Comparison of ENCODE assay signal across 37 cellular contexts in the genomic region with DNA sequence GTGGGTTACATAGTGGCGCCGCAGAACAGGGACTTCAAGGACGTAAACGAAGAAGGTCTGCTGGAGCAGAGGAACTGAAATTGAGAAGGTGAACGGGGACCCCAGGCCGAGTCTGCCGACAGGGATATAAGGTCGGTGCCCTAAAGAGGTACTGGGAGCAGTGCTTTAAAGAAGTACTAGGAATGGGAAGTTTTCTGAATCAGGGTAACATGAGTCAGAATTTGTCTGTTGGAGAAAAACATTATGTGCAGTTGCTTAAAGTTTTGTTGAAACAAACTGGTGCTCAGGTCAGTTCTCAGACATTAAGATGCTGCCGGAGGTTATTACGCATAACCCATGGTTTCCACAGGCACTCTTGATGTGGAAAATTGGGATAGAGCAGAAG. TPM values are rescaled to one million over a fixed set of nuclear protein-coding genes. Genes with fewer than 3 reads are reported as not detected.
"Had no signal": no experiment of that assay in that cellular context is flagged by ENCODE, and none has a peak within 500 bp of the region (broad histone marks: within the 10 kb centered on the region; RNA-seq: fewer than 3 reads in every experiment).

No MANE protein-coding gene starts in this region.

- H3K27me3 Mint-ChIP-seq: naive B cell; natural killer cell treated with Interleukin-12 subunit alpha and Interleukin-12 subunit beta and Interleukin-15 and Interleukin-18, amount 100 ng/mL, for 72 hours; progenitor cell of endocrine pancreas; stimulated activated memory B cell treated with anti-CD40 and anti-IgM and Interleukin-4, amounts not matched to agents 10 μg/mL and 1 μg/mL and 100 μg/mL, for 72 hours; stimulated activated naive CD8-positive, alpha-beta T cell treated with anti-CD3 and anti-CD28 coated beads, Interleukin-15, amount 100 ng/mL, for 72 hours had no signal

- H3K27me3 ChIP-seq: neural progenitor cell, ovary, testis, transverse colon, uterus had no signal

- H3K36me3 Mint-ChIP-seq: naive B cell; naive thymus-derived CD8-positive, alpha-beta T cell; natural killer cell treated with Interleukin-12 subunit alpha and Interleukin-12 subunit beta and Interleukin-15 and Interleukin-18, amount 100 ng/mL, for 72 hours; neural progenitor cell; stimulated activated memory B cell treated with anti-CD40 and anti-IgM and Interleukin-4, amounts not matched to agents 10 μg/mL and 1 μg/mL and 100 μg/mL, for 72 hours had no signal

- H3K9me3 Mint-ChIP-seq: naive B cell; naive thymus-derived CD8-positive, alpha-beta T cell; natural killer cell treated with Interleukin-12 subunit alpha and Interleukin-12 subunit beta and Interleukin-15 and Interleukin-18, amount 100 ng/mL, for 72 hours; nephron progenitor cell; neural progenitor cell; stimulated activated naive CD8-positive, alpha-beta T cell treated with anti-CD3 and anti-CD28 coated beads, Interleukin-15, amount 100 ng/mL, for 72 hours had no signal

- H3K4me1 Mint-ChIP-seq: naive B cell; naive thymus-derived CD8-positive, alpha-beta T cell; nephron progenitor cell; stimulated activated memory B cell treated with anti-CD40 and anti-IgM and Interleukin-4, amounts not matched to agents 10 μg/mL and 1 μg/mL and 100 μg/mL, for 72 hours; stimulated activated naive CD8-positive, alpha-beta T cell treated with anti-CD3 and anti-CD28 coated beads, Interleukin-15, amount 100 ng/mL, for 72 hours had no signal

- ATAC-seq: naive thymus-derived CD8-positive, alpha-beta T cell; natural killer cell treated with Interleukin-12 subunit alpha and Interleukin-12 subunit beta and Interleukin-15 and Interleukin-18, amount 100 ng/mL, for 72 hours; psoas muscle; right cardiac atrium; sciatic nerve; stimulated activated memory B cell treated with anti-CD40 and anti-IgM and Interleukin-4, amounts not matched to agents 10 μg/mL and 1 μg/mL and 100 μg/mL, for 72 hours; stimulated activated naive CD8-positive, alpha-beta T cell treated with anti-CD3 and anti-CD28 coated beads, Interleukin-15, amount 100 ng/mL, for 72 hours; stimulated activated naive CD8-positive, alpha-beta T cell treated with anti-CD3 and anti-CD28 coated beads, Interleukin-15, Interleukin-2, amounts not matched to agents 100 U/mL and 50 U/mL, for 24 hours; upper lobe of right lung had no signal

- H3K4me3 Mint-ChIP-seq: naive B cell; naive thymus-derived CD8-positive, alpha-beta T cell; natural killer cell treated with Interleukin-12 subunit alpha and Interleukin-12 subunit beta and Interleukin-15 and Interleukin-18, amount 100 ng/mL, for 72 hours; nephron progenitor cell; neural progenitor cell; stimulated activated memory B cell treated with anti-CD40 and anti-IgM and Interleukin-4, amounts not matched to agents 10 μg/mL and 1 μg/mL and 100 μg/mL, for 72 hours; stimulated activated naive CD8-positive, alpha-beta T cell treated with anti-CD3 and anti-CD28 coated beads, Interleukin-15, amount 100 ng/mL, for 72 hours had no signal

- DNase-seq: naive B cell; naive thymus-derived CD8-positive, alpha-beta T cell; nephron progenitor cell; nucleus accumbens; ovary; posterior cingulate gyrus; psoas muscle; right cardiac atrium; spleen; stimulated activated CD4-positive, alpha-beta T cell treated with anti-CD3 and anti-CD28 coated beads, Interleukin-12 subunit alpha, Interleukin-12 subunit beta, amount 100 ng/mL, for 4 hours; stimulated activated CD4-positive, alpha-beta T cell treated with anti-CD3 and anti-CD28 coated beads, Interleukin-1b, Interleukin-23, amount 100 ng/mL, for 48 hours; stimulated activated CD4-positive, alpha-beta T cell treated with anti-CD3 and anti-CD28 coated beads, Interleukin-4, amount 100 ng/mL, for 1 hour; stimulated activated CD4-positive, alpha-beta T cell treated with anti-CD3 and anti-CD28 coated beads, Interleukin-4, amount 100 ng/mL, for 4 hours; stimulated activated CD8-positive, alpha-beta memory T cell treated with anti-CD3 and anti-CD28 coated beads, Interleukin-4, amount 100 ng/mL, for 48 hours; stimulated activated naive CD4-positive, alpha-beta T cell; stimulated activated naive CD8-positive, alpha-beta T cell treated with anti-CD3 and anti-CD28 coated beads, Interleukin-15, amount 100 ng/mL, for 72 hours; stimulated activated naive CD8-positive, alpha-beta T cell treated with anti-CD3 and anti-CD28 coated beads, Interleukin-15, Interleukin-2, amounts not matched to agents 100 U/mL and 50 U/mL, for 24 hours; substantia nigra; testis; tibial artery; transverse colon; upper lobe of right lung; uterus had no signal

- H3K36me3 ChIP-seq: neural progenitor cell, neutrophil, ovary, spleen, suprapubic skin, tibial artery, transverse colon, upper lobe of right lung, uterus had no signal

- H3K4me1 ChIP-seq: neural progenitor cell, parathyroid adenoma, psoas muscle, spleen, suprapubic skin, testis, tibial artery, transverse colon, upper lobe of right lung, uterus had no signal

- H3K9me3 ChIP-seq: neutrophil, ovary, psoas muscle, spleen, suprapubic skin, testis, tibial artery, transverse colon, upper lobe of right lung, uterus had no signal

- H3K27ac Mint-ChIP-seq: naive B cell; naive thymus-derived CD8-positive, alpha-beta T cell; natural killer cell treated with Interleukin-12 subunit alpha and Interleukin-12 subunit beta and Interleukin-15 and Interleukin-18, amount 100 ng/mL, for 72 hours; nephron progenitor cell; neural progenitor cell; progenitor cell of endocrine pancreas; stimulated activated memory B cell treated with anti-CD40 and anti-IgM and Interleukin-4, amounts not matched to agents 10 μg/mL and 1 μg/mL and 100 μg/mL, for 72 hours; stimulated activated naive CD8-positive, alpha-beta T cell treated with anti-CD3 and anti-CD28 coated beads, Interleukin-15, amount 100 ng/mL, for 72 hours had no signal

- H3K4me3 ChIP-seq: neural progenitor cell, ovary, psoas muscle, skin epidermis, smooth muscle cell, spleen, suprapubic skin, testis, tibial artery, transverse colon, upper lobe of right lung, uterus had no signal

RNA-seq across cellular contexts. Expression of a gene that starts 14.8 kb away (rescaled TPM):
- total RNA-seq: myocyte; naive thymus-derived CD8-positive, alpha-beta T cell; natural killer cell treated with Interleukin-12 subunit alpha and Interleukin-12 subunit beta and Interleukin-15 and Interleukin-18, amount 100 ng/mL, for 72 hours; omental fat pad; ovary; progenitor cell of endocrine pancreas; psoas muscle; renal cortical epithelial cell; right cardiac atrium; sciatic nerve; smooth muscle cell; spleen; suprapubic skin; testis; upper lobe of right lung; urinary bladder; uterus had no signal
